ENCODE assay signal across 16 cellular contexts in genomic region chr19:16180611-16181010, GRCh38. TPM values are rescaled to one million over a fixed set of nuclear protein-coding genes. Genes with fewer than 3 reads are reported as not detected.
DNase-seq lines count a peak whose midpoint lies in the region; ATAC-seq and TF ChIP-seq lines count a peak whose summit lies in the region.
"Had no signal": no experiment of that assay in that cellular context is flagged by ENCODE, and none has a peak within 500 bp of the region (broad histone marks: within the 10 kb centered on the region; RNA-seq: fewer than 3 reads in every experiment).

No MANE protein-coding gene starts in this region.

- H3K36me3 ChIP-seq in NT2/D1 (ENCODE audit: insufficient read depth, insufficient read length, low read length) (no peaks in the 10 kb centered on the region), psoas muscle (ENCODE audit: insufficient read depth in 1 of 2, low read depth in 1 of 2) (no peaks in the 10 kb centered on the region), aorta (ENCODE audit: control insufficient read depth in 1 of 2, insufficient read depth in 2 of 2, low read length in 1 of 2) (no peaks in the 10 kb centered on the region)

- WGBS in psoas muscle, 3 donors: 14 to 17% (median 16%) methylated on average over 4 of the region's 4 CpGs
- 12 to 19% methylated on average over 4 of the region's 4 CpGs for WGBS in aorta, 2 donors

- H3K4me3 ChIP-seq in NT2/D1 (ENCODE audit: insufficient read length, low read depth) (no peak overlapping the region), epithelial cell of esophagus (ENCODE audit: low read length) (no peak overlapping the region), psoas muscle (no peak overlapping the region), aorta (ENCODE audit: low read length in 2 of 2) (no peak overlapping the region)
- H3K4me3 ChIP-seq: GM12878, SK-N-MC had no signal

- H3K9me3 ChIP-seq in NT2/D1 (ENCODE audit: insufficient read depth, low read length): no peaks in the 10 kb centered on the region
- H3K9me3 ChIP-seq in psoas muscle: no peaks in the 10 kb centered on the region
- peaks cover 2% of the 10 kb centered on the region for H3K9me3 ChIP-seq in aorta (ENCODE audit: control insufficient read depth, low read length)

- TF ChIP-seq CTCF in epithelial cell of esophagus (IDR thresholded peaks at IDR 0.05; ENCODE audit: insufficient read depth, low read depth, low read length, missing control alignments) (no peak), psoas muscle (IDR thresholded peaks at IDR 0.05) (no peak)

- no peak overlapping the region for H3K9ac ChIP-seq in NT2/D1 (ENCODE audit: insufficient read length, low read depth)

- H3K27me3 ChIP-seq in NT2/D1 (ENCODE audit: insufficient read depth, insufficient read length) (no peaks in the 10 kb centered on the region), psoas muscle (ENCODE audit: insufficient read depth in 3 of 3, low read length in 2 of 3) (peaks cover 0 to 19% (median 0%) of the 10 kb centered on the region in 3 donors), aorta (ENCODE audit: control insufficient read depth in 1 of 2, insufficient read depth in 2 of 2, low read length in 1 of 2) (no peaks in the 10 kb centered on the region)

- H3K4me1 ChIP-seq in NT2/D1 (ENCODE audit: insufficient read depth, insufficient read length): no peaks in the 10 kb centered on the region
- H3K4me1 ChIP-seq in psoas muscle: no peaks in the 10 kb centered on the region
- H3K4me1 ChIP-seq in aorta (ENCODE audit: control insufficient read depth in 1 of 2, insufficient read depth in 2 of 2, low read length in 2 of 2): no peaks in the 10 kb centered on the region

- no peak overlapping the region for H3K27ac ChIP-seq in psoas muscle
- no peak overlapping the region for H3K27ac ChIP-seq in aorta (ENCODE audit: low read depth in 1 of 2, low read length in 2 of 2)
- H3K27ac ChIP-seq: epithelial cell of prostate, SK-N-MC had no signal

- DNase-seq in ELF-1 (ENCODE audit: low read depth, low spot score) (peak; percentile 64), NT2/D1 (ENCODE audit: low read depth, low spot score) (peak; percentile 68), epithelial cell of esophagus (ENCODE audit: low read depth) (peak; percentile 74), renal cortical epithelial cell (ENCODE audit: low read depth) (peak; percentile 31), NCI-H82 treated with DMSO at 0.1 percent for 48 hours (lab: John Stamatoyannopoulos, UW; ENCODE audit: unreplicated experiment) (no peak), psoas muscle (no peak), aorta (no peak), Right ventricle myocardium superior (no peak)
- DNase-seq: activated T-cell treated with anti-CD3 and anti-CD28 coated beads, Interleukin-2, amount 50 U/mL, for 4 hours; kidney; NCI-H1048; NCI-H526 had no signal

- intact Hi-C loops in psoas muscle (cut with DNase I) (loop anchor here (5.0 kb wide), 4 partner anchors 68 to 598 kb away; partner anchors contain the start of gene RAB8A (in 1 of the 2)), aorta (cut with DNase I) (loop anchor here (5.0 to 10.0 kb wide), 3 partner anchors 66 to 553 kb away; partner anchors contain the start of gene RAB8A (in 2 of the 2)), Right ventricle myocardium superior (cut with DNase I) (loop anchor here (5.0 kb wide), 2 partner anchors 138 to 553 kb away; no protein-coding TSS in a partner anchor)

- ATAC-seq in psoas muscle (no peak), aorta (ENCODE audit: low FRiP score) (no peak), Right ventricle myocardium superior (ENCODE audit: poor library complexity) (no peak)
- ATAC-seq: activated CD4-positive, CD25-positive, alpha-beta regulatory T cell treated with anti-CD3 and anti-CD28 coated beads, Interleukin-2, amount 50 U/mL, for 24 hours; activated T-cell treated with anti-CD3 and anti-CD28 coated beads, Interleukin-2, amount 50 U/mL, for 4 hours; GM12878 had no signal

RNA-seq across cellular contexts. Expression of gene FAM32A, which starts 4.6 kb away (rescaled TPM):
- total RNA-seq in renal cortical epithelial cell (173 and 192 TPM in 2 replicates), psoas muscle (10 to 100 TPM; 26.3 to 44.2 (median 30.8) TPM), aorta (10 to 100 TPM; 46.1 to 46.4 TPM), Right ventricle myocardium superior (33.9 TPM)
- polyA plus RNA-seq in psoas muscle (100 to 1,000 TPM in 1 of 3 donors, 10 to 100 TPM in 2; 49.3 to 133 (median 75.7) TPM), aorta (10 to 100 TPM; 80.6 to 89.5 TPM)

RNA-seq across cellular contexts. Expression of gene CIB3, which starts 7.3 kb away (rescaled TPM):
- total RNA-seq in renal cortical epithelial cell: not detected in 2 replicates
- not detected for total RNA-seq in psoas muscle
- not detected for polyA plus RNA-seq in psoas muscle
- total RNA-seq in aorta: not detected
- under 1 TPM in 1 of 2 donors, not detected in 1; 0.95 TPM for polyA plus RNA-seq in aorta
- total RNA-seq in Right ventricle myocardium superior: not detected
- total RNA-seq: activated T-cell treated with anti-CD3 and anti-CD28 coated beads, Interleukin-2, amount 50 U/mL, for 4 hours; GM12878; kidney had no signal

RNA-seq across cellular contexts. Expression of gene AP1M1, which starts 17.1 kb away (rescaled TPM):
- 53.7 and 144 TPM in 2 replicates for total RNA-seq in renal cortical epithelial cell
- 10 to 100 TPM; 40.5 to 51.5 (median 45.2) TPM for total RNA-seq in psoas muscle
- 100 to 1,000 TPM in 1 of 3 donors, 10 to 100 TPM in 2; 51.0 to 102 (median 57.7) TPM for polyA plus RNA-seq in psoas muscle
- 10 to 100 TPM; 74.7 TPM for total RNA-seq in aorta
- 10 to 100 TPM; 25.2 to 62.4 TPM for polyA plus RNA-seq in aorta
- total RNA-seq in Right ventricle myocardium superior: 35.6 TPM

RNA-seq across cellular contexts. Expression of gene HSH2D, which starts 37.1 kb away (rescaled TPM):
- total RNA-seq in renal cortical epithelial cell: 0.05 and 6.3 TPM in 2 replicates
- total RNA-seq in psoas muscle: under 1 TPM in 3 of 4 donors, not detected in 1; 0.12 to 0.30 (median 0.17) TPM
- under 1 TPM in 2 of 3 donors, not detected in 1; 0.10 to 0.12 TPM for polyA plus RNA-seq in psoas muscle
- 1 to 10 TPM; 1.3 to 1.4 TPM for total RNA-seq in aorta
- 1 to 10 TPM in 1 of 2 donors, under 1 TPM in 1; 0.10 to 2.5 TPM for polyA plus RNA-seq in aorta
- 0.32 TPM for total RNA-seq in Right ventricle myocardium superior

Comparison
In these comparisons a context has a peak if more than half of its experiments do, and no peak if none do; other contexts are left out.
1. DNase-seq: peak in ELF-1 (single experiment), NT2/D1 (single experiment), epithelial cell of esophagus (single experiment) and renal cortical epithelial cell (single experiment); none in NCI-H82 treated with DMSO at 0.1 percent for 48 hours (single experiment), psoas muscle (0 of 2), aorta (0 of 2) and Right ventricle myocardium superior (single experiment).